Comparison of ENCODE assay signal across 8 cellular contexts in the genomic region with DNA sequence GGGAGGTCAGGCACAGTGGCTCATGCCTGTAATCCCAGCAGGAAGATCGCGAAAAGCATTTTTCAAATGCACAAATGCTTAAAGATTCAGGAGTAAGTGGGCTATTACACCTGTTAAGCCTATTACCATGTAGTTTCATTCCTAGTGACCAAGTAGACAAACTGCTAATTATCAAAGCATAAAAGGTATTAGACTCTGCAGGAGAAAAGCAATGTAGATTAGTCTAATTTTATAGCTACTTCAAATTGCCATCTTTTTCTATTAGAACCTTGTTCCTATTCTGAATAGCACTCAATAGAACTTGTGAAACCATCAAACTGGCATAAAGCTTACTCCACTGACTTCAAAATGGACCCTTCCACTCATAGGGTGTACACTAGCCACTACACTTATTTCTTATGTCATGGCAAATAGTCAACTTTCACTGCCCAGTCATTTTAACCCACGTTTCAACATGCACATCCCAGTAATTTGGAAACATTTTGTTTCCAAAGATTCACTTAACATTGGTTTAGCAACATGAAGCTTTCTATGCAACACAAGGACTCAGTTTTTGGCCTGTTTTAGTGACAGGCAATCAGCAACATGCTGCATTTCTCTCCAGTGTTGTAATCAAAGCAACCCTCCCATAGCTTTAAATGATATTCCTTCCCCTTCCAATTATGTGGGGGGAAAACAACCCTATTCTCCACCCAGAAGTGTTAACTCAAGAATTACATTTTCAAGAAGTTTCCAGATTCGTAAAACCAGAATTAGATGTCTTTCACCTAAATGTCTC. TPM values are rescaled to one million over a fixed set of nuclear protein-coding genes. Genes with fewer than 3 reads are reported as not detected.
DNase-seq lines count a peak whose midpoint lies in the region; ATAC-seq and TF ChIP-seq lines count a peak whose summit lies in the region.

No MANE protein-coding gene starts in this region.

- H3K4me1 ChIP-seq in OCI-LY1 (ENCODE audit: insufficient read depth, low read length, severe bottlenecking), result peaks cover 37% of the 10 kb centered on the region

- no peaks in the 10 kb centered on the region for H3K27me3 ChIP-seq in OCI-LY1 (ENCODE audit: insufficient read depth, low read length)

- H3K27ac Mint-ChIP-seq in osteocyte (ENCODE audit: unreplicated experiment), result peak overlapping the region; percentile 99

- no peaks in the 10 kb centered on the region for H4K20me1 ChIP-seq in OCI-LY1 (ENCODE audit: insufficient read depth, low read length)

- H3K9me3 ChIP-seq in OCI-LY1 (ENCODE audit: low read length), result no peaks in the 10 kb centered on the region

- no peaks in the 10 kb centered on the region for H3K27me3 Mint-ChIP-seq in osteocyte (ENCODE audit: unreplicated experiment)

- H3K36me3 Mint-ChIP-seq in osteocyte (ENCODE audit: unreplicated experiment), result peaks cover 53% of the 10 kb centered on the region

- peaks cover 27% of the 10 kb centered on the region for H3F3A ChIP-seq in OCI-LY1 (ENCODE audit: insufficient read depth, low read length)

- H2AFZ ChIP-seq in OCI-LY1 (ENCODE audit: low read length), result no peak overlapping the region

- H3K36me3 ChIP-seq in OCI-LY1 (ENCODE audit: insufficient read depth, low read length), result peaks cover 66% of the 10 kb centered on the region

- peak overlapping the region; percentile 10 for H3K4me3 ChIP-seq in OCI-LY1 (ENCODE audit: low read depth, low read length, poor library complexity, severe bottlenecking)

- H3K27ac ChIP-seq in OCI-LY1 (ENCODE audit: low read depth, low read length, poor library complexity, severe bottlenecking), result peak overlapping the region; percentile 70

- H3K4me2 ChIP-seq in OCI-LY1 (ENCODE audit: low read length), result peak overlapping the region; percentile 45

- H3K79me2 ChIP-seq in OCI-LY1 (ENCODE audit: insufficient read depth, low read length), result peaks cover 5% of the 10 kb centered on the region; the same call in 1 of the 2 replicates

- no peak for TF ChIP-seq CTCF in OCI-LY1 (IDR thresholded peaks at IDR 0.05; ENCODE audit: low read length)
- TF ChIP-seq CTCF in osteocyte (IDR thresholded peaks at IDR 0.05), result no peak

- peak; percentile 51 for DNase-seq in ELR (ENCODE audit: low read depth)
- DNase-seq in dermis blood vessel endothelial cell, result peak; percentile 10
- DNase-seq in osteocyte (ENCODE audit: extremely low spot score, unreplicated experiment), result no peak
- DNase-seq in nucleus accumbens (lab: John Stamatoyannopoulos, UW), result no peak

- no peak overlapping the region for H3K9ac ChIP-seq in OCI-LY1 (ENCODE audit: low read length)

- no peaks in the 10 kb centered on the region for H3K9me2 ChIP-seq in OCI-LY1 (ENCODE audit: low read depth, low read length)

- H3K4me3 Mint-ChIP-seq in osteocyte (ENCODE audit: unreplicated experiment), result peak overlapping the region; percentile 50

- no peaks in the 10 kb centered on the region for H3K9me3 Mint-ChIP-seq in osteocyte (ENCODE audit: unreplicated experiment)

- H3K4me1 Mint-ChIP-seq in osteocyte (ENCODE audit: unreplicated experiment), result peaks cover 42% of the 10 kb centered on the region

- ATAC-seq in HG03571 (IDR thresholded peaks at IDR 0.05; ENCODE audit: unreplicated experiment) (no peak), HG02938 (IDR thresholded peaks at IDR 0.05; ENCODE audit: unreplicated experiment) (no peak), HG02571 (IDR thresholded peaks at IDR 0.05; ENCODE audit: unreplicated experiment) (no peak)

RNA-seq across cellular contexts. Expression of a gene that starts 3.9 kb away (rescaled TPM):
- total RNA-seq in dermis blood vessel endothelial cell (21,419 and 26,919 TPM in 2 replicates), osteocyte (10,441 and 10,582 TPM in 2 replicates)

RNA-seq across cellular contexts. Expression of a gene that starts 55.4 kb away (rescaled TPM):
- 28.8 and 30.0 TPM in 2 replicates for total RNA-seq in dermis blood vessel endothelial cell
- 23.7 and 24.8 TPM in 2 replicates for total RNA-seq in osteocyte

Comparison
In these comparisons a context has a peak if more than half of its experiments do, and no peak if none do; other contexts are left out.
1. DNase-seq: peak in ELR (single experiment) and dermis blood vessel endothelial cell (single experiment); none in osteocyte (single experiment) and nucleus accumbens (0 of 56).